In the genomic region with DNA sequence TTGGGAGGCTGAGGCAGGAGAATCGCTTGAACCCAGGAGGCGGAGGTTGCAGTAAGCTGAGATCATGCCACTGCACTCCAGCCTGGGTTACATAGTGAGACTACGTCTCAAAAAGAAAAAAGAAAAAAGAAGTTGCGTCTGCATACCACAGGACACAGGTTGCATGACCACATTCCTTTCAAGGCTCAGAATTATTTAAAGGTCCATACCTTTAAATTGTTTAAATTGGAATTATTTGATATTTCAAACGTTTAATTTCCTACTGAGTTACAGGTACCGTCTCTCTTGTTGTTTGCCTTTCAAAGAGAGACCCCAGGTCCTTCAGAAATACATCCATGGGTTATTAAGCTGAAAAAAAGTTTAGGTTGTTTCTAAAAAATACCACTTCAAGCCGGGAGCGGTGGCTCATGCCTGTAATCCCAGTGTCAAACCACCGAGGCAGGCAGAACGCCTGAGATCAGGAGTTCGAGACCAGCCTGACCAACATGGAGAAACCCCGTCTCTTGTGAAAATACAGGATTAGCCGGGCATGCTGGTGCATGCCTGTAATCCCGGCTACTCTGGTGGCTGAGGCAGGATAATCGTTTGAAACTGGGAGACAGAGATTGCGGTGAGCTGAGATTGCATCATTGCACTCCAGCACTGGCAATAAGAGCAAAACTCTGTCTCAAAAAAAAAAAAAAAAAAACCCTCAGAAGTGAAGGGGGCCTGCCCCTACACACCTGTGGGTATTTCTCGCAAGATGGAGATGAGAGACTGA, we compare ENCODE assay signal across 16 cellular contexts. TPM values are rescaled to one million over a fixed set of nuclear protein-coding genes. Genes with fewer than 3 reads are reported as not detected.
A peak's percentile ranks its signal among the peaks of the same experiment; 100 is the strongest.
DNase-seq lines count a peak whose midpoint lies in the region; ATAC-seq and TF ChIP-seq lines count a peak whose summit lies in the region.
"Had no signal": no experiment of that assay in that cellular context is flagged by ENCODE, and none has a peak within 500 bp of the region (broad histone marks: within the 10 kb centered on the region; RNA-seq: fewer than 3 reads in every experiment).

No MANE protein-coding gene starts in this region.

- ATAC-seq in WTC11 (no peak), HG03469 (IDR thresholded peaks at IDR 0.05; ENCODE audit: unreplicated experiment) (no peak), GM19035 (IDR thresholded peaks at IDR 0.05; ENCODE audit: unreplicated experiment) (no peak)
- no peak for ATAC-seq in stimulated activated effector memory CD8-positive, alpha-beta T cell treated with anti-CD3 and anti-CD28 coated beads, Interleukin-12 subunit alpha, Interleukin-12 subunit beta, amount 100 ng/mL, for 72 hours
- ATAC-seq: activated T-cell treated with anti-CD3 and anti-CD28 coated beads, Interleukin-2, amount 50 U/mL, for 4 hours; gastrocnemius medialis; left lobe of liver had no signal

- no peaks in the 10 kb centered on the region for H3K27me3 ChIP-seq in HUES48 (ENCODE audit: control insufficient read depth, insufficient read depth, low read length)
- H3K27me3 ChIP-seq: suprapubic skin had no signal

- H3K9me3 Mint-ChIP-seq in WTC11 = peaks cover 5% of the 10 kb centered on the region
- no peaks in the 10 kb centered on the region for H3K9me3 Mint-ChIP-seq in stimulated activated effector memory CD8-positive, alpha-beta T cell treated with anti-CD3 and anti-CD28 coated beads, Interleukin-12 subunit alpha, Interleukin-12 subunit beta, amount 100 ng/mL, for 72 hours

- peak overlapping the region; percentile 82 for H3K27ac ChIP-seq in HUES48 (ENCODE audit: low read depth, low read length)
- H3K27ac ChIP-seq: coronary artery, suprapubic skin had no signal

- H3K4me3 ChIP-seq in HUES48 (ENCODE audit: low read depth, low read length) = no peak overlapping the region

- peak overlapping the region; percentile 79 for H3K27ac Mint-ChIP-seq in WTC11
- no peak overlapping the region for H3K27ac Mint-ChIP-seq in stimulated activated effector memory CD8-positive, alpha-beta T cell treated with anti-CD3 and anti-CD28 coated beads, Interleukin-12 subunit alpha, Interleukin-12 subunit beta, amount 100 ng/mL, for 72 hours
- H3K27ac Mint-ChIP-seq: activated naive CD4-positive, alpha-beta T cell treated with anti-CD3 and anti-CD28 coated beads, Interleukin-2, amount 50 U/mL, for 24 hours had no signal

- peak overlapping the region; percentile 28; the same call in 1 of the 2 replicates for H3K9ac ChIP-seq in HUES48 (ENCODE audit: low read depth, low read length)

- peak overlapping the region; percentile 94; the same call in 1 of the 2 replicates for H3K4me3 Mint-ChIP-seq in WTC11
- peak overlapping the region; percentile 87 for H3K4me3 Mint-ChIP-seq in stimulated activated effector memory CD8-positive, alpha-beta T cell treated with anti-CD3 and anti-CD28 coated beads, Interleukin-12 subunit alpha, Interleukin-12 subunit beta, amount 100 ng/mL, for 72 hours

- H3K27me3 Mint-ChIP-seq in WTC11 (ENCODE audit: low read depth) = no peaks in the 10 kb centered on the region

- H3K36me3 Mint-ChIP-seq in WTC11 = peaks cover 9% of the 10 kb centered on the region
- H3K36me3 Mint-ChIP-seq in stimulated activated effector memory CD8-positive, alpha-beta T cell treated with anti-CD3 and anti-CD28 coated beads, Interleukin-12 subunit alpha, Interleukin-12 subunit beta, amount 100 ng/mL, for 72 hours = peaks cover 2% of the 10 kb centered on the region

- 0 out of 2 replicates have a peak, but pooled peaks cover 1% of the 10 kb centered on the region for H3K36me3 ChIP-seq in HUES48 (ENCODE audit: control insufficient read depth, insufficient read depth, low read length)
- H3K36me3 ChIP-seq: gastrocnemius medialis, suprapubic skin had no signal

- peaks cover 43% of the 10 kb centered on the region for H3K4me1 Mint-ChIP-seq in WTC11
- H3K4me1 Mint-ChIP-seq in stimulated activated effector memory CD8-positive, alpha-beta T cell treated with anti-CD3 and anti-CD28 coated beads, Interleukin-12 subunit alpha, Interleukin-12 subunit beta, amount 100 ng/mL, for 72 hours = peaks cover 14% of the 10 kb centered on the region

- H3K4me1 ChIP-seq in HUES48 (ENCODE audit: control insufficient read depth, insufficient read depth, low read length) = peaks cover 20% of the 10 kb centered on the region
- H3K4me1 ChIP-seq: gastrocnemius medialis had no signal

- DNase-seq in WTC11 (ENCODE audit: low spot score) = no peak
- DNase-seq in left kidney (ENCODE audit: low read depth, low spot score) = peak; percentile 43
- no peak for DNase-seq in stimulated activated effector memory CD8-positive, alpha-beta T cell treated with anti-CD3 and anti-CD28 coated beads, Interleukin-12 subunit alpha, Interleukin-12 subunit beta, amount 100 ng/mL, for 72 hours (ENCODE audit: low spot score in 2 of 2)
- DNase-seq in MV-4-11 (lab: John Stamatoyannopoulos, UW) = no peak
- no peak for DNase-seq in activated gamma-delta T cell (lab: John Stamatoyannopoulos, UW)
- DNase-seq: activated T-cell treated with anti-CD3 and anti-CD28 coated beads, Interleukin-2, amount 50 U/mL, for 4 hours; erythroblast; gastrocnemius medialis; GDM1 had no signal

- no peak for TF ChIP-seq CTCF in WTC11 (IDR thresholded peaks at IDR 0.05)

- POLR2A ChIA-PET in WTC11 (lab: Charles Lee) = no interaction called here

- peaks cover 10% of the 10 kb centered on the region for H3K9me3 ChIP-seq in HUES48 (ENCODE audit: control insufficient read depth, insufficient read depth, low read length)

- CTCF ChIA-PET in WTC11 (lab: Charles Lee) = interaction anchor here (1.3 kb wide), 1 partner anchor 19 kb away, joined by 3 read pairs; the partner anchor contains the start of gene ZNF816

TF ChIP-seq in WTC11, 78 proteins besides CTCF, POLR2A, EP300 and RAD21:
- TF ChIP-seq GABPB1 (CRISPR knock-in tag; IDR thresholded peaks at IDR 0.05) (peak; percentile 87), ZBTB21 (CRISPR knock-in tag; IDR thresholded peaks at IDR 0.05; ENCODE audit: borderline replicate concordance) (no peak)

RNA-seq across cellular contexts. Expression of gene ZNF816, which starts 18.6 kb away (rescaled TPM):
- 10.8 to 15.3 TPM (median 12.4 TPM) in 3 replicates for total RNA-seq in WTC11 (2021)

RNA-seq across cellular contexts. Expression of gene ZNF888, which starts 20.8 kb away (rescaled TPM):
- 7.6 to 9.8 TPM (median 7.8 TPM) in 3 replicates for total RNA-seq in WTC11 (2021)

RNA-seq across cellular contexts. Expression of gene ZNF320, which starts 46.6 kb away (rescaled TPM):
- total RNA-seq in WTC11 (2021) = 23.7 to 25.4 TPM (median 23.8 TPM) in 3 replicates
